Comparison of ENCODE assay signal across 1 cellular context in the genomic region with DNA sequence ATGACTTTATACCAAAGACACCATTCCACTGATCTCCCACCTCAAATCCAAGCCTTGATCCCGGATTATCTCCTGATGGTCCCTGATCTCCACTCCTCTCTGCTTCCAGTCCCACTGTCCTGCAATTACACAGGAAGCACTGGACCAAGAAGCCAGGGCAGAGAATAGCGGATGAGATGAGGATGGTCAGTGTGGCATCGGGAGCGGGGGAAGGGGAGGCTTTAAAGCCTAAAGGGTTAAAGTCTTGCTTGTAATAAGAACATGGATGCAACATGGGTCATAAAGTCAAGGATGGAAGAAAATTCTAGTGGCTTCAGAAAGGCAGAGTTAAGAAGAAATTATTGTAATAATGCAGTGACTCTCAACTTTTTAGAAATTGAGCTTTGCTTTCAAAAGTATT.
TF ChIP-seq lines count a peak whose summit lies in the region.

No MANE protein-coding gene starts in this region.

TF ChIP-seq in IMR-90, 13 proteins besides CTCF, POLR2A, EP300 and RAD21 (continued from another document):
- TF ChIP-seq, protein P1, sequence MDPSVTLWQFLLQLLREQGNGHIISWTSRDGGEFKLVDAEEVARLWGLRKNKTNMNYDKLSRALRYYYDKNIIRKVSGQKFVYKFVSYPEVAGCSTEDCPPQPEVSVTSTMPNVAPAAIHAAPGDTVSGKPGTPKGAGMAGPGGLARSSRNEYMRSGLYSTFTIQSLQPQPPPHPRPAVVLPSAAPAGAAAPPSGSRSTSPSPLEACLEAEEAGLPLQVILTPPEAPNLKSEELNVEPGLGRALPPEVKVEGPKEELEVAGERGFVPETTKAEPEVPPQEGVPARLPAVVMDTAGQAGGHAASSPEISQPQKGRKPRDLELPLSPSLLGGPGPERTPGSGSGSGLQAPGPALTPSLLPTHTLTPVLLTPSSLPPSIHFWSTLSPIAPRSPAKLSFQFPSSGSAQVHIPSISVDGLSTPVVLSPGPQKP (IDR thresholded peaks at IDR 0.05; ENCODE audit: borderline replicate concordance, low read depth, low read length) = no peak
- TF ChIP-seq MAZ (IDR thresholded peaks at IDR 0.05; ENCODE audit: borderline replicate concordance, low read depth, low read length) = no peak
- no peak for TF ChIP-seq BHLHE40 (IDR thresholded peaks at IDR 0.05; ENCODE audit: low read depth, low read length)
- no peak for TF ChIP-seq CHD1 (IDR thresholded peaks at IDR 0.05; ENCODE audit: low read depth, low read length)
- no peak for TF ChIP-seq MXI1 (IDR thresholded peaks at IDR 0.05; ENCODE audit: borderline replicate concordance, low read depth, low read length)
- no peak for TF ChIP-seq CEBPB (IDR thresholded peaks at IDR 0.05; ENCODE audit: low read depth, low read length)
